ENCODE assay signal across 1 cellular context in genomic region chr6:53530346-53530745, GRCh38.
TF ChIP-seq lines count a peak whose summit lies in the region.

No MANE protein-coding gene starts in this region.

TF ChIP-seq in WTC11, 78 proteins besides CTCF, POLR2A, EP300 and RAD21 (continued from another document):
- TF ChIP-seq CREM (CRISPR knock-in tag; IDR thresholded peaks at IDR 0.05) (no peak), ATF3 (CRISPR knock-in tag; conservative IDR thresholded peaks at IDR 0.05) (no peak), IRF2 (CRISPR knock-in tag; IDR thresholded peaks at IDR 0.05; ENCODE audit: borderline replicate concordance, low read depth) (no peak)
